In genomic region chr9:76394023-76394895, GRCh38 we compare ENCODE assay signal across 1 cellular context.
TF ChIP-seq lines count a peak whose summit lies in the region.

Gene RFK (minus strand): TSS chr9:76394426. CDS start chr9:76394171, 255 bp downstream.

TF ChIP-seq in HepG2, 621 proteins besides CTCF, POLR2A, EP300 and RAD21 (continued from another document and continues in another):
- peak; percentile 69; the same call in 1 of the 2 replicates for TF ChIP-seq ZBED4 (CRISPR knock-in tag; IDR thresholded peaks at IDR 0.05; ENCODE audit: borderline replicate concordance)
- no peak for TF ChIP-seq CENPT (CRISPR knock-in tag; IDR thresholded peaks at IDR 0.05; ENCODE audit: low read depth)
- TF ChIP-seq MXI1 (IDR thresholded peaks at IDR 0.05; ENCODE audit: borderline replicate concordance, low read depth, low read length), result no peak; the same call in 2 of the 3 replicates
- TF ChIP-seq MAFG (CRISPR knock-in tag; IDR thresholded peaks at IDR 0.05), result no peak
- peak; percentile 88 for TF ChIP-seq ZNF761 (CRISPR knock-in tag; conservative IDR thresholded peaks at IDR 0.05)
- TF ChIP-seq MYC (CRISPR knock-in tag; IDR thresholded peaks at IDR 0.05; ENCODE audit: borderline replicate concordance), result peak; percentile 51; the same call in 1 of the 2 replicates
- TF ChIP-seq SMAD1 (CRISPR knock-in tag; IDR thresholded peaks at IDR 0.05; ENCODE audit: borderline replicate concordance, low read depth), result peak; percentile 56; the same call in 1 of the 2 replicates
- TF ChIP-seq ZNF678 (CRISPR knock-in tag; IDR thresholded peaks at IDR 0.05), result peak; percentile 79; the same call in 1 of the 2 replicates
- TF ChIP-seq SRSF1 (optimal IDR thresholded peaks at IDR 0.05; ENCODE audit: low read depth, low read length), result no peak
- no peak for TF ChIP-seq ZNF280B (CRISPR knock-in tag; IDR thresholded peaks at IDR 0.05; ENCODE audit: borderline replicate concordance)
- TF ChIP-seq ZNF235 (CRISPR knock-in tag; IDR thresholded peaks at IDR 0.05; ENCODE audit: borderline replicate concordance), result peak; percentile 39; the same call in 1 of the 2 replicates
- peak; percentile 84 for TF ChIP-seq YEATS4 (CRISPR knock-in tag; IDR thresholded peaks at IDR 0.05; ENCODE audit: borderline replicate concordance)
- no peak for TF ChIP-seq MLLT10 (CRISPR knock-in tag; IDR thresholded peaks at IDR 0.05)
- 0 out of 2 replicates have a peak, but pooled peaks have one; percentile 63 for TF ChIP-seq MTA1 (CRISPR knock-in tag; IDR thresholded peaks at IDR 0.05; ENCODE audit: borderline replicate concordance)
- TF ChIP-seq ZMYM3 (CRISPR knock-in tag; IDR thresholded peaks at IDR 0.05), result no peak
- peak; percentile 68 for TF ChIP-seq AGO2 (optimal IDR thresholded peaks at IDR 0.05; ENCODE audit: low read depth, low read length)
- TF ChIP-seq ZNF441 (CRISPR knock-in tag; IDR thresholded peaks at IDR 0.05; ENCODE audit: borderline replicate concordance), result no peak
- no peak for TF ChIP-seq HBP1 (CRISPR knock-in tag; IDR thresholded peaks at IDR 0.05; ENCODE audit: low read depth)
- TF ChIP-seq FOSL2 (CRISPR knock-in tag; IDR thresholded peaks at IDR 0.05), result no peak
- TF ChIP-seq ZNF543 (CRISPR knock-in tag; IDR thresholded peaks at IDR 0.05), result peak; percentile 95
- peak; percentile 77 for TF ChIP-seq TFDP2 (CRISPR knock-in tag; IDR thresholded peaks at IDR 0.05)
- TF ChIP-seq HIC2 (CRISPR knock-in tag; IDR thresholded peaks at IDR 0.05; ENCODE audit: low read depth), result no peak
- peak; percentile 46 for TF ChIP-seq MTF1 (CRISPR knock-in tag; IDR thresholded peaks at IDR 0.05)
- peak in 1 of 2 experiments; percentile 19; a peak in 1 of 4 replicates for TF ChIP-seq NR2F1 (CRISPR knock-in tag; IDR thresholded peaks at IDR 0.05)
- no peak for TF ChIP-seq ONECUT2 (CRISPR knock-in tag; IDR thresholded peaks at IDR 0.05)
- TF ChIP-seq MTA3 (CRISPR knock-in tag; IDR thresholded peaks at IDR 0.05), result no peak
- no peak for TF ChIP-seq FOXP1 (IDR thresholded peaks at IDR 0.05)
- no peak for TF ChIP-seq FOXP1 (CRISPR knock-in tag; IDR thresholded peaks at IDR 0.05)
- TF ChIP-seq MED13 (CRISPR knock-in tag; IDR thresholded peaks at IDR 0.05), result no peak
- TF ChIP-seq MXD4 (CRISPR knock-in tag; IDR thresholded peaks at IDR 0.05), result peak; percentile 66
- 0 out of 2 replicates have a peak, but pooled peaks have one; percentile 10 for TF ChIP-seq HCFC1 (IDR thresholded peaks at IDR 0.05; ENCODE audit: low read depth, low read length)
- TF ChIP-seq ZGPAT (CRISPR knock-in tag; IDR thresholded peaks at IDR 0.05), result peak; percentile 90
- TF ChIP-seq E2F2 (CRISPR knock-in tag; IDR thresholded peaks at IDR 0.05; ENCODE audit: borderline replicate concordance), result no peak
- TF ChIP-seq ZNF354B (CRISPR knock-in tag; IDR thresholded peaks at IDR 0.05), result 0 out of 2 replicates have a peak, but pooled peaks have one; percentile 24
- TF ChIP-seq ZNF549 (CRISPR knock-in tag; IDR thresholded peaks at IDR 0.05), result peak; percentile 59; the same call in 1 of the 2 replicates
- no peak for TF ChIP-seq ARNT (IDR thresholded peaks at IDR 0.05)
- TF ChIP-seq BCLAF1 (IDR thresholded peaks at IDR 0.05), result no peak
- peak; percentile 74; the same call in 1 of the 2 replicates for TF ChIP-seq TFDP1 (CRISPR knock-in tag; IDR thresholded peaks at IDR 0.05; ENCODE audit: borderline replicate concordance)
- TF ChIP-seq ZNF430 (CRISPR knock-in tag; IDR thresholded peaks at IDR 0.05), result no peak; the same call in 1 of the 2 replicates
- TF ChIP-seq HOXA9 (CRISPR knock-in tag; IDR thresholded peaks at IDR 0.05; ENCODE audit: borderline replicate concordance), result 0 out of 2 replicates have a peak, but pooled peaks have one; percentile 71
- TF ChIP-seq KLF9 (CRISPR knock-in tag; IDR thresholded peaks at IDR 0.05; ENCODE audit: low read depth), result no peak
- TF ChIP-seq POLR2G (IDR thresholded peaks at IDR 0.05; ENCODE audit: low read depth, low read length), result peak; percentile 84
- peak; percentile 26; the same call in 1 of the 2 replicates for TF ChIP-seq HNF1B (CRISPR knock-in tag; IDR thresholded peaks at IDR 0.05)
- no peak for TF ChIP-seq MIER2 (CRISPR knock-in tag; IDR thresholded peaks at IDR 0.05)
- TF ChIP-seq ZNF260 (CRISPR knock-in tag; IDR thresholded peaks at IDR 0.05; ENCODE audit: borderline replicate concordance, low read depth), result 0 out of 2 replicates have a peak, but pooled peaks have one; percentile 75
- no peak; the same call in 1 of the 2 replicates for TF ChIP-seq ZNF724P (CRISPR knock-in tag; IDR thresholded peaks at IDR 0.05; ENCODE audit: borderline replicate concordance)
